16 cellular contexts compared by ENCODE assay signal in genomic region chrX:140710710-140711109, GRCh38. TPM values are rescaled to one million over a fixed set of nuclear protein-coding genes. Genes with fewer than 3 reads are reported as not detected.
A peak's percentile ranks its signal among the peaks of the same experiment; 100 is the strongest.
DNase-seq lines count a peak whose midpoint lies in the region; ATAC-seq lines count a peak whose summit lies in the region.
"Had no signal": no experiment of that assay in that cellular context is flagged by ENCODE, and none has a peak within 500 bp of the region (broad histone marks: within the 10 kb centered on the region; RNA-seq: fewer than 3 reads in every experiment).

No MANE protein-coding gene starts in this region.

- ATAC-seq in Right ventricle myocardium inferior (peak; percentile 60), GM21737 (IDR thresholded peaks at IDR 0.05; ENCODE audit: unreplicated experiment) (no peak), GM19455 (IDR thresholded peaks at IDR 0.05; ENCODE audit: unreplicated experiment) (no peak)

- no peak overlapping the region for H2BK15ac ChIP-seq in mesenchymal stem cell (ENCODE audit: low read depth, poor library complexity, severe bottlenecking)

- H3K9ac ChIP-seq in mesenchymal stem cell (ENCODE audit: low read length), result peak overlapping the region; percentile 54

- H2BK12ac ChIP-seq in mesenchymal stem cell (ENCODE audit: low read length in 2 of 2), result no peak overlapping the region

- no peak overlapping the region for H2BK120ac ChIP-seq in mesenchymal stem cell (ENCODE audit: low read depth, low read length)

- H2AFZ ChIP-seq in mesenchymal stem cell (ENCODE audit: low read depth, low read length), result no peak overlapping the region

- no peak overlapping the region for H4K91ac ChIP-seq in mesenchymal stem cell (ENCODE audit: low read length)

- no peaks in the 10 kb centered on the region for H3K79me1 ChIP-seq in mesenchymal stem cell (replicated peaks; ENCODE audit: low read length, poor library complexity, severe bottlenecking)

- WGBS in mesenchymal stem cell, result 47% methylated on average over 1 of the region's 6 CpGs

- H3K4me3 ChIP-seq in mesenchymal stem cell (ENCODE audit: insufficient read depth in 1 of 2, low read depth in 1 of 2, low read length in 2 of 2), result no peak overlapping the region
- H3K4me3 ChIP-seq: esophagus muscularis mucosa had no signal

- H3K4me1 ChIP-seq in mesenchymal stem cell (ENCODE audit: control insufficient read depth, insufficient read depth, low read depth, low read length), result peaks cover 1% of the 10 kb centered on the region
- H3K4me1 ChIP-seq: spleen had no signal

- peaks cover 0 to 8% of the 10 kb centered on the region in 2 experiments for H3K27me3 ChIP-seq in mesenchymal stem cell (ENCODE audit: control insufficient read depth in 1 of 2, insufficient read depth in 1 of 2, low read length in 2 of 2)
- H3K27me3 ChIP-seq: esophagus muscularis mucosa had no signal

- H4K8ac ChIP-seq in mesenchymal stem cell (ENCODE audit: low read length), result no peak overlapping the region

- no peak overlapping the region for H3K4me2 ChIP-seq in mesenchymal stem cell (ENCODE audit: low read length, poor library complexity, severe bottlenecking)

- no peaks in the 10 kb centered on the region for H3K36me3 ChIP-seq in mesenchymal stem cell (ENCODE audit: control insufficient read depth in 1 of 2, insufficient read depth in 2 of 2, low read depth in 1 of 2, low read length in 2 of 2)
- H3K36me3 ChIP-seq: esophagus muscularis mucosa, spleen had no signal

- H3K9me3 ChIP-seq in mesenchymal stem cell (ENCODE audit: control insufficient read depth, low read length), result no peaks in the 10 kb centered on the region
- H3K9me3 ChIP-seq: esophagus muscularis mucosa, spleen had no signal

- H3K14ac ChIP-seq in mesenchymal stem cell (ENCODE audit: low read length in 2 of 2), result no peak overlapping the region

- H3K23ac ChIP-seq in mesenchymal stem cell (ENCODE audit: low read length in 2 of 2), result no peak overlapping the region

- H3K4ac ChIP-seq in mesenchymal stem cell (ENCODE audit: low read depth in 1 of 2, low read length in 2 of 2), result no peak overlapping the region

- H3K27ac ChIP-seq in mesenchymal stem cell (ENCODE audit: low read length, poor library complexity, severe bottlenecking), result no peak overlapping the region
- H3K27ac ChIP-seq in temporal lobe (ENCODE audit: low read depth, low read length), result peak overlapping the region; percentile 92
- H3K27ac ChIP-seq: esophagus muscularis mucosa, spleen had no signal

- no peak overlapping the region for H2BK5ac ChIP-seq in mesenchymal stem cell (ENCODE audit: low read depth, low read length, poor library complexity, severe bottlenecking)

- intact Hi-C loops in Right ventricle myocardium inferior (cut with DNase I) (no loop called here), cardiac septum (cut with DNase I) (no loop called here)

- DNase-seq in Right ventricle myocardium inferior (ENCODE audit: missing footprints), result no peak
- no peak for DNase-seq in cardiac septum (ENCODE audit: low spot score)
- peak; percentile 89 for DNase-seq in cerebellar cortex (ENCODE audit: low spot score)
- peak; percentile 68 for DNase-seq in mesenchymal stem cell
- DNase-seq in NCI-H226, result no peak
- DNase-seq: activated CD4-positive, alpha-beta memory T cell treated with anti-CD3 and anti-CD28 coated beads, Interleukin-2, amount 10 ng/mL, durations not matched to agents 7 days and 5 days; activated naive CD4-positive, alpha-beta T cell; Calu3; MM.1S; NCI-H446 treated with DMSO at 0.1 percent for 48 hours; RPMI8226; spleen had no signal

- no peak overlapping the region for H2AK5ac ChIP-seq in mesenchymal stem cell (ENCODE audit: low read length, severe bottlenecking)

- H3K18ac ChIP-seq in mesenchymal stem cell (ENCODE audit: low read depth in 1 of 2, low read length in 2 of 2), result no peak overlapping the region

RNA-seq across cellular contexts. Expression of gene LINC00632, which starts 1.2 kb away (rescaled TPM):
- total RNA-seq in Right ventricle myocardium inferior, result 187 TPM
- 191 TPM for total RNA-seq in cardiac septum
- polyA plus RNA-seq in mesenchymal stem cell (2013, experiment 1 of 2), result 73.7 TPM
- polyA plus RNA-seq in mesenchymal stem cell (2013, experiment 2 of 2), result 75.8 TPM
- 39.8 TPM for total RNA-seq in temporal lobe
- total RNA-seq: Calu3 had no signal

Comparison
In these comparisons a context has a peak if more than half of its experiments do, and no peak if none do; other contexts are left out.
1. DNase-seq: peak in cerebellar cortex (single experiment) and mesenchymal stem cell (single experiment); none in Right ventricle myocardium inferior (single experiment), cardiac septum (single experiment) and NCI-H226 (single experiment).